1 cellular context compared by ENCODE assay signal in genomic region chr2:203840816-203841215, GRCh38.
TF ChIP-seq lines count a peak whose summit lies in the region.

No MANE protein-coding gene starts in this region.

TF ChIP-seq in GM23338, 12 proteins besides CTCF, POLR2A, EP300 and RAD21 (continued from another document):
- no peak for TF ChIP-seq ZNF462 (CRISPR knock-in tag; IDR thresholded peaks at IDR 0.05)
- no peak for TF ChIP-seq CREB1 (CRISPR knock-in tag; IDR thresholded peaks at IDR 0.05; ENCODE audit: low read depth)
- TF ChIP-seq REST (IDR thresholded peaks at IDR 0.05; ENCODE audit: unreplicated experiment) = no peak
- TF ChIP-seq ZNF331 (CRISPR knock-in tag; IDR thresholded peaks at IDR 0.05; ENCODE audit: low read depth) = no peak
